In the genomic region with DNA sequence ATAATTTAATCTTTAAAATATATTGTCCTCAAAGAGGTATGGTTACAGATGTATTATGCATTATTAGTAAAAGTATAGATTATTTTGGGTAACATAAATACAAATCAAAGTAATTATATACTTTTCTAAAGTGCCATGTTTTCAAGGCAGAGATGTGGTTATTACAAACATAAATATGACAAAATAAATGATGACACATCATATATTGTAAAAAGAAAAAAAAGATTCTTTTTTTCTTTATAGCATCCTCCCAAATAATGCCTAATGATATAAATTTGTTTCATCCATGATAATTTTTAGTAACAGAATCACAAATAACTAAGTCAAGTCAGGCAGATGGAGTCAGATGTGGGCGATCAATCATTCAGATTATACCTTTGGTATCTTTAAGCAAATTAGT, we compare ENCODE assay signal across 20 cellular contexts. TPM values are rescaled to one million over a fixed set of nuclear protein-coding genes. Genes with fewer than 3 reads are reported as not detected.
DNase-seq lines count a peak whose midpoint lies in the region; ATAC-seq, FAIRE-seq and TF ChIP-seq lines count a peak whose summit lies in the region.
"Had no signal": no experiment of that assay in that cellular context is flagged by ENCODE, and none has a peak within 500 bp of the region (broad histone marks: within the 10 kb centered on the region; RNA-seq: fewer than 3 reads in every experiment).

No MANE protein-coding gene starts in this region.

- POLR2A ChIA-PET in A549 (lab: Yijun Ruan, JAX), result no interaction called here
- POLR2A ChIA-PET in IMR-90 (lab: Charles Lee; ENCODE audit: unreplicated experiment), result no interaction called here

- H3K36me3 ChIP-seq in IMR-90 (ENCODE audit: control insufficient read depth, insufficient read depth, low read length) (peaks cover 2% of the 10 kb centered on the region; the same call in 1 of the 2 replicates), small intestine (ENCODE audit: control insufficient read depth in 2 of 2, insufficient read depth in 2 of 2, low read length in 2 of 2) (no peaks in the 10 kb centered on the region)
- H3K36me3 ChIP-seq: BLaER1 had no signal

- no peak overlapping the region for H2BK15ac ChIP-seq in IMR-90 (ENCODE audit: low read depth, low read length)

- no peak overlapping the region for H2BK20ac ChIP-seq in IMR-90 (ENCODE audit: low read depth, low read length)

- no peak overlapping the region for H3K23ac ChIP-seq in IMR-90 (ENCODE audit: low read depth, low read length)

- H3K9me3 ChIP-seq in A549 (no peaks in the 10 kb centered on the region), IMR-90 (ENCODE audit: control insufficient read depth, insufficient read depth, low read length) (no peaks in the 10 kb centered on the region), small intestine (ENCODE audit: control insufficient read depth, low read depth) (no peaks in the 10 kb centered on the region)
- H3K9me3 ChIP-seq: BLaER1 had no signal

- H2AK9ac ChIP-seq in IMR-90 (replicated peaks; ENCODE audit: low read depth, low read length, poor library complexity), result no peak overlapping the region

- no peak overlapping the region for H4K5ac ChIP-seq in IMR-90 (ENCODE audit: low read depth, low read length)

- H3K4me1 ChIP-seq in A549 (peaks cover 70% of the 10 kb centered on the region), IMR-90 (ENCODE audit: control insufficient read depth, insufficient read depth, low read length) (peaks cover 10% of the 10 kb centered on the region), small intestine (ENCODE audit: control insufficient read depth in 2 of 2, insufficient read depth in 1 of 2, low read depth in 1 of 2, low read length in 1 of 2) (peaks cover 2 to 6% of the 10 kb centered on the region in 2 donors)
- H3K4me1 ChIP-seq: BLaER1 had no signal

- no peak for DNase-seq in A549 (ENCODE audit: low read depth in 1 of 2, low spot score in 1 of 2)
- DNase-seq in IMR-90, result no peak
- DNase-seq in small intestine, result no peak
- no peak for DNase-seq in activated T-cell treated with anti-CD3 and anti-CD28 coated beads, Interleukin-2, amount 50 U/mL, for 48 hours
- no peak for DNase-seq in LoVo (ENCODE audit: low spot score)
- DNase-seq: Calu3; CD4-positive, alpha-beta memory T cell; DMS 273 treated with DMSO at 0.1 percent for 48 hours; DMS53; DND-41; EL; H7; HFFc6 had no signal

- dilution Hi-C loops in IMR-90 (cut with HindIII; ENCODE audit: low sequenced_read_pairs, unreplicated experiment), result no loop called here

- H3K4me2 ChIP-seq in A549, result no peak overlapping the region
- H3K4me2 ChIP-seq in IMR-90 (ENCODE audit: low read depth, low read length), result no peak overlapping the region
- H3K4me2 ChIP-seq: BLaER1, GM23338 had no signal

- 100% methylated on average over 1 of the region's 1 CpG for WGBS in A549 (ENCODE audit: missing lambda C conversion rate)
- whole genome bisulfite sequencing in IMR-90 (ENCODE audit: extremely low coverage in 2 of 2, insufficient read length in 1 of 2), 2 experiments, result no CpG with 5 or more reads among the region's 1 CpG
- 90 to 98% (median 90%) methylated on average over 1 of the region's 1 CpG for WGBS in small intestine, 3 donors

- H2AK5ac ChIP-seq in IMR-90 (ENCODE audit: low read depth, low read length), result no peak overlapping the region

- H3K4ac ChIP-seq in IMR-90 (ENCODE audit: low read depth, low read length), result no peak overlapping the region

- CTCF ChIA-PET in A549 (lab: Yijun Ruan, JAX), result interaction anchor here (1.1 to 1.4 kb wide), 2 partner anchors 30 to 580 kb away, joined by 3 to 5 read pairs; a partner anchor contains a TSS
- CTCF ChIA-PET in IMR-90 (lab: Yijun Ruan, JAX), result no interaction called here

- ATAC-seq in A549, result no peak
- ATAC-seq in IMR-90 (ENCODE audit: low read depth), result no peak
- ATAC-seq in HG02610 (IDR thresholded peaks at IDR 0.05; ENCODE audit: unreplicated experiment), result no peak
- ATAC-seq: GM23338, HCT116 had no signal

- FAIRE-seq in A549 (lab: Jason Lieb, UNC) (no peak), TTC549 (lab: Jason Lieb, UNC) (peak; percentile 64), small intestine (lab: Jason Lieb, UNC) (peak; percentile 65)
- FAIRE-seq: GM12892, GM18507 had no signal

- H3K4me3 ChIP-seq in A549 (no peak overlapping the region), IMR-90 (ENCODE audit: insufficient read depth, low read depth, low read length) (no peak overlapping the region), small intestine (ENCODE audit: low read depth in 1 of 2, low read length in 2 of 2) (no peak overlapping the region)
- H3K4me3 ChIP-seq: BLaER1, GM23338 had no signal

- TF ChIP-seq CTCF in A549 (IDR thresholded peaks at IDR 0.05), result no peak
- TF ChIP-seq CTCF in IMR-90 (conservative IDR thresholded peaks at IDR 0.05; ENCODE audit: low read depth, low read length), result no peak

- no peak for TF ChIP-seq EP300 in A549 (IDR thresholded peaks at IDR 0.05)

- TF ChIP-seq POLR2A in A549 (IDR thresholded peaks at IDR 0.05; ENCODE audit: low read length), result no peak
- no peak for TF ChIP-seq POLR2A in IMR-90 (IDR thresholded peaks at IDR 0.05; ENCODE audit: low read depth, low read length)

- BruUV-seq in IMR-90 (replicated peaks; lab: Mats Ljungman, UMichigan), result no TSS peak

- no peak overlapping the region for H3K18ac ChIP-seq in IMR-90 (ENCODE audit: low read depth, low read length)

- no peak for TF ChIP-seq RAD21 in A549 (conservative IDR thresholded peaks at IDR 0.05 in 1 of 2, IDR thresholded peaks at IDR 0.05 in 1 of 2)
- no peak for TF ChIP-seq RAD21 in IMR-90 (IDR thresholded peaks at IDR 0.05; ENCODE audit: low read length)

- H4K8ac ChIP-seq in IMR-90 (ENCODE audit: low read depth in 2 of 2, low read length in 2 of 2), result no peak overlapping the region

- H2BK5ac ChIP-seq in IMR-90 (ENCODE audit: low read depth, low read length, poor library complexity, severe bottlenecking), result no peak overlapping the region

- H4K20me1 ChIP-seq in IMR-90 (ENCODE audit: insufficient read depth, low read length), result no peaks in the 10 kb centered on the region
- H4K20me1 ChIP-seq: BLaER1 had no signal

- peaks cover 5% of the 10 kb centered on the region for H3K9me1 ChIP-seq in IMR-90 (ENCODE audit: insufficient read depth, low read length)

- H2BK120ac ChIP-seq in IMR-90 (ENCODE audit: low read depth, low read length), result no peak overlapping the region

- H3K56ac ChIP-seq in IMR-90 (ENCODE audit: extremely low read depth, insufficient read depth, low read length), result no peak overlapping the region

- in situ Hi-C loops in IMR-90 (cut with MboI; ENCODE audit: low sequenced_read_pairs), result no loop called here

- H3K27ac ChIP-seq in A549 (0 out of 6 replicates have a peak overlapping the region, but pooled peaks of 1 of the 2 experiments have one; percentile 55), IMR-90 (ENCODE audit: insufficient read depth, low read length) (no peak overlapping the region), small intestine (ENCODE audit: low read depth in 1 of 2, low read length in 1 of 2) (no peak overlapping the region)
- H3K27ac ChIP-seq: BLaER1 had no signal

- H4K91ac ChIP-seq in IMR-90 (ENCODE audit: insufficient read depth, low read depth, low read length), result no peak overlapping the region

- no peak overlapping the region for H3K9ac ChIP-seq in IMR-90 (ENCODE audit: low read depth, low read length)
- H3K9ac ChIP-seq: BLaER1 had no signal

- H3K27me3 ChIP-seq in IMR-90 (ENCODE audit: control insufficient read depth, insufficient read depth, low read length), result no peaks in the 10 kb centered on the region
- H3K27me3 ChIP-seq in small intestine (ENCODE audit: control insufficient read depth in 2 of 2, insufficient read depth in 2 of 2, low read length in 2 of 2), result no peaks in the 10 kb centered on the region
- H3K27me3 ChIP-seq: BLaER1 had no signal

- H3K79me1 ChIP-seq in IMR-90 (ENCODE audit: low read depth in 1 of 2, low read length in 2 of 2), result peaks cover 11 to 13% of the 10 kb centered on the region in 2 experiments; a peak in 3 of 4 replicates

- H2AFZ ChIP-seq in IMR-90 (replicated peaks; ENCODE audit: low read length, poor library complexity), result no peak overlapping the region
- H2AFZ ChIP-seq: GM23338 had no signal

- no peak overlapping the region for H3K14ac ChIP-seq in IMR-90 (replicated peaks; ENCODE audit: low read depth, low read length)

- intact Hi-C loops in IMR-90 (cut with micrococcal nuclease), result no loop called here

TF ChIP-seq in A549, 52 proteins besides CTCF, POLR2A, EP300 and RAD21:
- TF ChIP-seq MAFK (IDR thresholded peaks at IDR 0.05; ENCODE audit: partially characterized antibody) (peak; percentile 93), NR3C1 (IDR thresholded peaks at IDR 0.05) (no peak)
TF ChIP-seq in A549: peak in this region for 1.

TF ChIP-seq in IMR-90, 13 proteins besides CTCF, POLR2A, EP300 and RAD21:
- TF ChIP-seq FOS (IDR thresholded peaks at IDR 0.05; ENCODE audit: low read depth, low read length), result no peak
- peak; percentile 86 for TF ChIP-seq MAFK (IDR thresholded peaks at IDR 0.05; ENCODE audit: low read depth, low read length)

RNA-seq across cellular contexts. Expression of a gene that starts 29.3 kb away (rescaled TPM):
- 208 and 212 TPM in 2 replicates for polyA plus RNA-seq in A549 (2011; rRNA removed)
- polyA plus RNA-seq in A549 (2012; cell fraction: cytosol; rRNA removed), result 38.1 and 39.8 TPM in 2 replicates
- 42.9 and 51.9 TPM in 2 replicates for polyA plus RNA-seq in A549 (2012; cell fraction: nucleus; rRNA removed)
- 78.1 to 79.2 TPM (median 78.2 TPM) in 3 replicates for polyA plus RNA-seq in A549 (2017; fragmentation: RNase III; extraction: RNeasy Plus Mini Kit Qiagen cat#74134 plus additional on column Dnase treatment)
- polyA minus RNA-seq in A549 (2011; rRNA and poly(A)+ RNA removed), result 300 and 317 TPM in 2 replicates
- 97.1 and 116 TPM in 2 replicates for total RNA-seq in IMR-90 (2012; rRNA removed)
- polyA plus RNA-seq in IMR-90 (2012; rRNA removed), result 19.3 and 21.2 TPM in 2 replicates
- polyA plus RNA-seq in IMR-90 (2012; cell fraction: cytosol; rRNA removed), result 9.7 and 16.1 TPM in 2 replicates
- 8.7 and 33.3 TPM in 2 replicates for polyA plus RNA-seq in IMR-90 (2012; cell fraction: nucleus; rRNA removed; ENCODE audit: low replicate concordance)
- 10 to 100 TPM in 1 of 3 donors, 1 to 10 TPM in 2; 1.4 to 12.3 (median 2.9) TPM for polyA plus RNA-seq in small intestine
- polyA plus RNA-seq: CD4-positive, alpha-beta memory T cell had no signal
